Comparison of ENCODE assay signal across 7 cellular contexts in genomic region chr1:234817313-234818039, GRCh38.
DNase-seq lines count a peak whose midpoint lies in the region; ATAC-seq and TF ChIP-seq lines count a peak whose summit lies in the region.
"Not testable (repeated sequence)": the region's sequence is repeated elsewhere in the genome, so short reads cannot be mapped to it uniquely, and the experiment has no call there.

No MANE protein-coding gene starts in this region.

- H3F3A ChIP-seq in PC-3 (ENCODE audit: low read length, unreplicated experiment), result not testable (repeated sequence)

- H3K9me3 Mint-ChIP-seq in osteocyte (ENCODE audit: unreplicated experiment), result not testable (repeated sequence)

- not testable (repeated sequence) for H3K27ac ChIP-seq in PC-3 (ENCODE audit: low read length)
- peak overlapping the region; percentile 85 for H3K27ac ChIP-seq in colonic mucosa
- peak overlapping the region in 9 of 10 donors; percentile 3 to 68 (median 55) for H3K27ac ChIP-seq in heart right ventricle
- peak overlapping the region; percentile 87 to 89 for H3K27ac ChIP-seq in liver (ENCODE audit: low read depth in 1 of 2, low read length in 2 of 2)
- peak overlapping the region; percentile 87 for H3K27ac ChIP-seq in stomach smooth muscle (ENCODE audit: low read length)

- H3K9me3 ChIP-seq in PC-3 (ENCODE audit: low read length); colonic mucosa; heart right ventricle; liver (ENCODE audit: control insufficient read depth in 4 of 4, low read length in 3 of 4); stomach smooth muscle (ENCODE audit: control insufficient read depth in 2 of 2, low read length in 2 of 2): not testable (repeated sequence)

- H3K27me3 ChIP-seq in PC-3 (ENCODE audit: low read length); colonic mucosa; heart right ventricle; liver (ENCODE audit: control insufficient read depth in 4 of 4, insufficient read depth in 4 of 4, low read length in 3 of 4); stomach smooth muscle (ENCODE audit: control insufficient read depth in 1 of 2, insufficient read depth in 2 of 2, low read length in 2 of 2): not testable (repeated sequence)

- POLR2A ChIA-PET in PC-3 (lab: Charles Lee; ENCODE audit: unreplicated experiment), result not testable (repeated sequence)

- H3K36me3 Mint-ChIP-seq in osteocyte (ENCODE audit: unreplicated experiment), result not testable (repeated sequence)

- TF ChIP-seq RAD21 in liver (IDR thresholded peaks at IDR 0.05), result peak; percentile 45 to 64

- intact Hi-C loops in PC-3 (cut with micrococcal nuclease); colonic mucosa (cut with DNase I); heart right ventricle (cut with DNase I): not testable (repeated sequence)

- H3K36me3 ChIP-seq in PC-3 (ENCODE audit: low read depth, low read length); colonic mucosa; heart right ventricle; liver (ENCODE audit: control insufficient read depth in 4 of 4, insufficient read depth in 3 of 4, low read depth in 1 of 4, low read length in 3 of 4); stomach smooth muscle (ENCODE audit: control insufficient read depth in 2 of 2, insufficient read depth in 2 of 2, low read length in 2 of 2): not testable (repeated sequence)

- H3K9ac ChIP-seq in PC-3 (ENCODE audit: low read length), result not testable (repeated sequence)
- H3K9ac ChIP-seq in colonic mucosa (ENCODE audit: low read depth in 2 of 2, low read length in 2 of 2) (peak overlapping the region in 1 of 2 donors; percentile 34), liver (ENCODE audit: low read depth in 1 of 2, low read length in 2 of 2) (peak overlapping the region in 1 of 2 donors; percentile 92), stomach smooth muscle (ENCODE audit: low read length in 2 of 2) (peak overlapping the region in 1 of 2 donors; percentile 57)

- ATAC-seq in PC-3, result peak; percentile 14; the same call in 1 of the 2 replicates
- not testable (repeated sequence) for ATAC-seq in heart right ventricle

- 83 to 86% methylated on average over 11 of the region's 11 CpGs for WGBS in heart right ventricle, 2 donors
- WGBS in liver, result 39% methylated on average over 11 of the region's 11 CpGs

- BruUV-seq in PC-3 (replicated peaks; lab: Mats Ljungman, UMichigan), result not testable (repeated sequence)

- not testable (repeated sequence) for H4K20me1 ChIP-seq in PC-3 (ENCODE audit: low read length)

- DNase-seq in EL, result peak; percentile 19
- not testable (repeated sequence) for DNase-seq in PC-3; heart right ventricle; osteocyte (ENCODE audit: extremely low spot score, unreplicated experiment)
- peak; percentile 82 for DNase-seq in colonic mucosa

- H3K27ac Mint-ChIP-seq in osteocyte (ENCODE audit: unreplicated experiment), result peak overlapping the region; percentile 54

- H3K9me2 ChIP-seq in PC-3 (replicated peaks; ENCODE audit: low read length), result not testable (repeated sequence)

- peaks cover 10% of the 10 kb centered on the region for H3K4me1 Mint-ChIP-seq in osteocyte (ENCODE audit: unreplicated experiment)

- not testable (repeated sequence) for H3K79me2 ChIP-seq in PC-3 (ENCODE audit: low read length)

- not testable (repeated sequence) for H3K4me3 Mint-ChIP-seq in osteocyte (ENCODE audit: unreplicated experiment)

- CTCF ChIA-PET in PC-3 (lab: Charles Lee), result not testable (repeated sequence)

- H3K4me3 ChIP-seq in PC-3 (ENCODE audit: low read length); colonic mucosa; heart right ventricle; liver (ENCODE audit: low read depth in 1 of 3, low read length in 3 of 3); stomach smooth muscle (ENCODE audit: low read length in 2 of 2): not testable (repeated sequence)

- not testable (repeated sequence) for H3K4me2 ChIP-seq in PC-3 (ENCODE audit: low read length)

- TF ChIP-seq CTCF in PC-3 (conservative IDR thresholded peaks at IDR 0.05; ENCODE audit: low read depth, low read length); colonic mucosa (IDR thresholded peaks at IDR 0.05); heart right ventricle (IDR thresholded peaks at IDR 0.05); liver (IDR thresholded peaks at IDR 0.05; ENCODE audit: low read depth, low read length, missing input control); osteocyte (IDR thresholded peaks at IDR 0.05): not testable (repeated sequence)

- H2AFZ ChIP-seq in PC-3 (ENCODE audit: low read length), result not testable (repeated sequence)

- not testable (repeated sequence) for H3K4me1 ChIP-seq in PC-3 (ENCODE audit: insufficient read depth, low read length); colonic mucosa; liver (ENCODE audit: control insufficient read depth in 4 of 4, insufficient read depth in 4 of 4, low read length in 3 of 4)
- H3K4me1 ChIP-seq in heart right ventricle (peaks cover 0 to 13% (median 0%) of the 10 kb centered on the region in 9 donors), stomach smooth muscle (ENCODE audit: control insufficient read depth, insufficient read depth, low read length) (peaks cover 13% of the 10 kb centered on the region)

- H3K27me3 Mint-ChIP-seq in osteocyte (ENCODE audit: unreplicated experiment), result not testable (repeated sequence)

TF ChIP-seq in liver, 16 proteins besides CTCF, POLR2A, EP300 and RAD21:
- TF ChIP-seq RXRA (IDR thresholded peaks at IDR 0.05) (peak; percentile 44 to 71), YY1 (IDR thresholded peaks at IDR 0.05) (peak; percentile 88), JUND (IDR thresholded peaks at IDR 0.05) (peak; percentile 13 to 45), TAF1 (conservative IDR thresholded peaks at IDR 0.05) (peak; percentile 85), HNF4A (conservative IDR thresholded peaks at IDR 0.05) (peak; percentile 41 to 63), SP1 (IDR thresholded peaks at IDR 0.05) (peak; percentile 76), EGR1 (IDR thresholded peaks at IDR 0.05; ENCODE audit: low read depth in 2 of 2) (peak in 1 of 2 donors; percentile 37), ZBTB33 (IDR thresholded peaks at IDR 0.05) (peak; percentile 31), MAX (IDR thresholded peaks at IDR 0.05) (peak; percentile 72)
